ENCODE assay signal across 11 cellular contexts in the genomic region with DNA sequence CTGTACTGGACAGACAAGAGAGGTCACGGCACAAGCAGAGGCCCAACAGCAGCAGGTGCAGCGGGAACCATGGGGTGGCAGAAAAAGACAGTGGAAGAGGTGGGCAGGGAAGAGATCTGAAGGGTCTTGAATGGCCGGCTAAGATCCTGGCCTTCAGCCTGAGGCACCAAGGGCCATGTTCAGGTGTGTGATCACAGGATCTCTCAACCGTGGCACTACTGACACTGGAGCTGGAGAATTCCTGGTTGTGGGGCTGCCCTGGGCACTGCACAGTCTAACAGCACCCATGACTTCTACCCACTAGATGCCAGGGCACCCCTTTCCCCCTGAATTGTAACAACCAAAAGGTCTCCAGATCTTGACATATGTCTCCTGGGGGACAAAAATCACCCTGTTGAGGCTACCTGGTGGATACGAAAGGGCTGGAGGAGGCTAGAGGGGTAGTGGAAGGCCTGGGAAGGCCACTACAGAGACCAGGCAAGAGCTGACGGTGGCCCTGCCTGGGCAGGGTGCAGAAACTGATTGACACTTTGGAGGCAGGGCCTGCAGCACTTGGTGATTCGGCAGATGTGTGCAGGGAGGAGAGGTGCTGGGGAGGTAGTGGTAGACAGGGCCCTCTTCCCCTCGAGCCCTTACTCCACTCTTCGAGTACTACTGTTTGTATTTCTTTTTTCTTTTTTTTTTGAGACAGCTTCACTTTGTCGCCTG. TPM values are rescaled to one million over a fixed set of nuclear protein-coding genes. Genes with fewer than 3 reads are reported as not detected.
A peak's percentile ranks its signal among the peaks of the same experiment; 100 is the strongest.
DNase-seq lines count a peak whose midpoint lies in the region; ATAC-seq, FAIRE-seq and TF ChIP-seq lines count a peak whose summit lies in the region.
"Had no signal": no experiment of that assay in that cellular context is flagged by ENCODE, and none has a peak within 500 bp of the region (broad histone marks: within the 10 kb centered on the region; RNA-seq: fewer than 3 reads in every experiment).

No MANE protein-coding gene starts in this region.

- CTCF ChIA-PET in GM12878 (lab: Yijun Ruan, JAX) = no interaction called here

- H3K4me3 ChIP-seq in GM12878 (no peak overlapping the region), tibial nerve (no peak overlapping the region), body of pancreas (no peak overlapping the region)

- no peak for DNase-seq in activated naive CD4-positive, alpha-beta T cell treated with anti-CD3 and anti-CD28 coated beads, Interleukin-2, amount 50 U/mL, for 72 hours (ENCODE audit: low spot score in 2 of 2)
- no peak for DNase-seq in activated naive CD4-positive, alpha-beta T cell treated with Interleukin-2 at 50 U/mL for 16 hours
- no peak for DNase-seq in GM12878 (ENCODE audit: low read depth, low spot score)
- no peak for DNase-seq in mesothelial cell of epicardium (ENCODE audit: low spot score in 2 of 2, unreplicated experiment in 2 of 2)
- no peak for DNase-seq in tibial nerve (ENCODE audit: low spot score in 2 of 2)
- no peak for DNase-seq in AML-193 (lab: John Stamatoyannopoulos, UW)
- no peak for DNase-seq in body of pancreas
- DNase-seq: activated T-cell treated with anti-CD3 and anti-CD28 coated beads for 4 hours had no signal

- POLR2A ChIA-PET in GM12878 (lab: Charles Lee) = no interaction called here

- H3K27ac ChIP-seq in GM12878 (ENCODE audit: control insufficient read depth, insufficient read depth) (0 out of 2 replicates have a peak overlapping the region, but pooled peaks have one; percentile 41), tibial nerve (peak overlapping the region in 3 of 4 donors; percentile 29 to 100 (median 99)), body of pancreas (peak overlapping the region in 2 of 4 donors; percentile 26 to 51)

- no peak for TF ChIP-seq RAD21 in GM12878 (IDR thresholded peaks at IDR 0.05; ENCODE audit: insufficient read depth, low read depth, low read length)

- in situ Hi-C loops in GM12878 (cut with MboI) = no loop called here

- H3K9ac ChIP-seq in GM12878 (ENCODE audit: control insufficient read depth, insufficient read depth, low read length) = no peak overlapping the region

- H3K27me3 ChIP-seq in GM12878 (replicated peaks in 1 of 2; ENCODE audit: control insufficient read depth in 2 of 2, insufficient read depth in 2 of 2, low read length in 1 of 2) = no peaks in the 10 kb centered on the region
- H3K27me3 ChIP-seq in tibial nerve = no peaks in the 10 kb centered on the region
- no peaks in the 10 kb centered on the region for H3K27me3 ChIP-seq in body of pancreas

- intact Hi-C loops in GM12878 (cut with micrococcal nuclease; ENCODE audit: unreplicated experiment) (loop anchor here (5.0 kb wide), 3 partner anchors 43 to 147 kb away; no protein-coding TSS in a partner anchor), body of pancreas (cut with DNase I) (no loop called here)

- H3K79me2 ChIP-seq in GM12878 (ENCODE audit: control insufficient read depth, insufficient read depth, low read length) = peaks cover 76% of the 10 kb centered on the region

- H3K36me3 ChIP-seq in GM12878 (ENCODE audit: control insufficient read depth in 2 of 2, insufficient read depth in 2 of 2, low read length in 1 of 2) (peaks cover 12 to 24% of the 10 kb centered on the region in 2 experiments; a peak in 3 of 4 replicates), tibial nerve (peaks cover 0 to 24% (median 0%) of the 10 kb centered on the region in 3 donors), body of pancreas (replicated peaks in 1 of 2; ENCODE audit: insufficient read depth in 1 of 2, low read depth in 2 of 2) (peaks cover 0 to 2% of the 10 kb centered on the region in 2 donors)

- no peak overlapping the region for H3K4me3 Mint-ChIP-seq in mesothelial cell of epicardium
- H3K4me3 Mint-ChIP-seq: central memory CD8-positive, alpha-beta T cell had no signal

- no peak for TF ChIP-seq EP300 in GM12878 (IDR thresholded peaks at IDR 0.05; ENCODE audit: borderline replicate concordance in 1 of 2, control insufficient read depth in 1 of 2, low read depth in 2 of 2, low read length in 2 of 2)
- no peak for TF ChIP-seq EP300 in tibial nerve (IDR thresholded peaks at IDR 0.05)

- H3K27ac Mint-ChIP-seq in activated naive CD4-positive, alpha-beta T cell treated with anti-CD3 and anti-CD28 coated beads, Interleukin-2, amount 50 U/mL, for 72 hours = peak overlapping the region; percentile 14 to 70
- peak overlapping the region; percentile 4 for H3K27ac Mint-ChIP-seq in mesothelial cell of epicardium

- FAIRE-seq in GM12878 (lab: Jason Lieb, UNC) = no peak

- no peaks in the 10 kb centered on the region for H3K9me3 Mint-ChIP-seq in activated naive CD4-positive, alpha-beta T cell treated with anti-CD3 and anti-CD28 coated beads, Interleukin-2, amount 50 U/mL, for 72 hours
- H3K9me3 Mint-ChIP-seq in mesothelial cell of epicardium = no peaks in the 10 kb centered on the region
- H3K9me3 Mint-ChIP-seq: central memory CD8-positive, alpha-beta T cell had no signal

- RAD21 ChIA-PET in GM12878 (lab: Charles Lee; ENCODE audit: unreplicated experiment) = interaction anchor here (1.0 kb wide), 1 partner anchor 47 kb away, joined by 3 read pairs; no protein-coding TSS in a partner anchor

- H3K36me3 Mint-ChIP-seq in activated naive CD4-positive, alpha-beta T cell treated with anti-CD3 and anti-CD28 coated beads, Interleukin-2, amount 50 U/mL, for 72 hours = peaks cover 0 to 20% of the 10 kb centered on the region in 2 donors
- H3K36me3 Mint-ChIP-seq in mesothelial cell of epicardium = peaks cover 14% of the 10 kb centered on the region

- ATAC-seq in activated naive CD4-positive, alpha-beta T cell treated with anti-CD3 and anti-CD28 coated beads, Interleukin-2, amount 50 U/mL, for 72 hours = no peak
- no peak for ATAC-seq in GM12878
- no peak for ATAC-seq in GM21367 (IDR thresholded peaks at IDR 0.05; ENCODE audit: unreplicated experiment)
- no peak for ATAC-seq in body of pancreas
- ATAC-seq: Panc1 had no signal

- no peak overlapping the region for H2AFZ ChIP-seq in GM12878 (ENCODE audit: control insufficient read depth, low read depth, low read length)

- H3K27me3 Mint-ChIP-seq in mesothelial cell of epicardium (ENCODE audit: low read depth) = no peaks in the 10 kb centered on the region
- H3K27me3 Mint-ChIP-seq: central memory CD8-positive, alpha-beta T cell had no signal

- H3K9me3 ChIP-seq in GM12878 (replicated peaks; ENCODE audit: control insufficient read depth, insufficient read depth, low read length) = no peaks in the 10 kb centered on the region
- no peaks in the 10 kb centered on the region for H3K9me3 ChIP-seq in tibial nerve
- no peaks in the 10 kb centered on the region for H3K9me3 ChIP-seq in body of pancreas

- TF ChIP-seq CTCF in GM12878 (IDR thresholded peaks at IDR 0.05 in 2 of 3, conservative IDR thresholded peaks at IDR 0.05 in 1 of 3; ENCODE audit: control insufficient read depth in 2 of 3, extremely low read depth in 1 of 3, insufficient read depth in 1 of 3, low read depth in 3 of 3, low read length in 3 of 3) = no peak
- TF ChIP-seq CTCF in mesothelial cell of epicardium (IDR thresholded peaks at IDR 0.05; ENCODE audit: unreplicated experiment) = no peak
- TF ChIP-seq CTCF in tibial nerve (IDR thresholded peaks at IDR 0.05) = no peak
- TF ChIP-seq CTCF in body of pancreas (IDR thresholded peaks at IDR 0.05) = no peak

- no peak for TF ChIP-seq POLR2A in GM12878 (IDR thresholded peaks at IDR 0.05; ENCODE audit: low read depth, low read length)
- TF ChIP-seq POLR2A in tibial nerve (IDR thresholded peaks at IDR 0.05) = no peak
- no peak for TF ChIP-seq POLR2A in body of pancreas (IDR thresholded peaks at IDR 0.05)

- SMC1A ChIA-PET in GM12878 (lab: Charles Lee; ENCODE audit: uncharacterized antibody, unreplicated experiment) = no interaction called here

- H4K20me1 ChIP-seq in GM12878 (ENCODE audit: control insufficient read depth, insufficient read depth) = no peaks in the 10 kb centered on the region

- 90% methylated on average over 9 of the region's 10 CpGs for WGBS in GM12878 (ENCODE audit: insufficient coverage, insufficient replicate concordance, low lambda C conversion rate, missing lambda C conversion rate)
- 67 to 69% methylated on average over 9 to 10 of the region's 10 CpGs for WGBS in tibial nerve, 2 donors
- 76% methylated on average over 9 to 10 of the region's 10 CpGs for WGBS in body of pancreas, 2 donors

- no TSS peak for BruUV-seq in GM12878 (replicated peaks; lab: Mats Ljungman, UMichigan)

- no peak overlapping the region; the same call in 1 of the 2 replicates for H3K4me2 ChIP-seq in GM12878 (ENCODE audit: control insufficient read depth, insufficient read depth)

- peaks cover 41% of the 10 kb centered on the region for H3K4me1 Mint-ChIP-seq in mesothelial cell of epicardium

- H3K4me1 ChIP-seq in GM12878 (ENCODE audit: control insufficient read depth, insufficient read depth, low read length) (peaks cover 70% of the 10 kb centered on the region), tibial nerve (peaks cover 3 to 100% (median 75%) of the 10 kb centered on the region in 4 donors), body of pancreas (peaks cover 55% of the 10 kb centered on the region)

RNA-seq across cellular contexts. Expression of a gene that starts 8.3 kb away (rescaled TPM):
- 100 to 1,000 TPM in 1 of 2 donors, 10 to 100 TPM in 1; 99.6 to 110 TPM for total RNA-seq in activated naive CD4-positive, alpha-beta T cell treated with anti-CD3 and anti-CD28 coated beads, Interleukin-2, amount 50 U/mL, for 72 hours
- 185 TPM in 2 replicates for total RNA-seq in GM12878 (2013; cell fraction: nucleolus; rRNA removed)
- total RNA-seq in GM12878 (2014; rRNA removed) = 78.7 and 88.5 TPM in 2 replicates
- total RNA-seq in GM12878 (2014; rRNA removed; fragmentation: Illumina TruSeq; extraction: Trizol) = 48.3 and 51.6 TPM in 2 replicates
- 89.9 and 98.8 TPM in 2 replicates for total RNA-seq in GM12878 (2021)
- polyA plus RNA-seq in GM12878 (2011; ENCODE audit: low read depth) = 28.7 TPM
- 47.6 and 79.5 TPM in 2 replicates for polyA plus RNA-seq in GM12878 (2011; rRNA removed)
- 90.3 and 119 TPM in 2 replicates for polyA plus RNA-seq in GM12878 (2011; cell fraction: cytosol; rRNA removed)
- polyA plus RNA-seq in GM12878 (2011; cell fraction: nucleus; rRNA removed) = 145 and 172 TPM in 2 replicates
- 56.9 and 63.0 TPM in 2 replicates for polyA plus RNA-seq in GM12878 (2012)
- polyA plus RNA-seq in GM12878 (2014; fragmentation: Illumina TruSeq; extraction: Trizol) = 52.4 and 78.3 TPM in 2 replicates
- 10 to 100 TPM in 1 of 2 experiments, 1 to 10 TPM in 1; 5.9 to 12.6 TPM for polyA plus RNA-seq in GM12878 (2014; fragmentation: Nextera tagmentation; extraction: Ambion mirVana)
- polyA plus RNA-seq in GM12878 (2014; rRNA removed) = 103 and 107 TPM in 2 replicates
- 10 to 100 TPM; 17.3 to 18.5 TPM for polyA plus RNA-seq in GM12878 (2016; fragmentation: Nextera tagmentation; extraction: Ambion mirVana)
- polyA minus RNA-seq in GM12878 (2011; rRNA and poly(A)+ RNA removed) = 56.9 and 94.5 TPM in 2 replicates
- 34.5 and 38.5 TPM in 2 replicates for polyA minus RNA-seq in GM12878 (2011; cell fraction: cytosol; rRNA and poly(A)+ RNA removed)
- 28.9 and 42.1 TPM in 2 replicates for polyA minus RNA-seq in GM12878 (2011; cell fraction: nucleus; rRNA and poly(A)+ RNA removed)
- total RNA-seq in mesothelial cell of epicardium = 261 to 264 TPM (median 261 TPM) in 3 replicates
- 100 to 1,000 TPM; 122 to 235 (median 164) TPM for total RNA-seq in tibial nerve
- 100 to 1,000 TPM in 1 of 2 donors, 10 to 100 TPM in 1; 63.3 to 172 TPM for total RNA-seq in body of pancreas

RNA-seq across cellular contexts. Expression of a gene that starts 36.1 kb away (rescaled TPM):
- total RNA-seq in activated naive CD4-positive, alpha-beta T cell treated with anti-CD3 and anti-CD28 coated beads, Interleukin-2, amount 50 U/mL, for 72 hours = 10 to 100 TPM; 21.4 to 22.0 TPM
- total RNA-seq in GM12878 (2013; cell fraction: nucleolus; rRNA removed) = 13.7 and 14.0 TPM in 2 replicates
- total RNA-seq in GM12878 (2014; rRNA removed) (4.7 and 5.8 TPM in 2 replicates), GM12878 (2014; rRNA removed; fragmentation: Illumina TruSeq; extraction: Trizol) (4.2 and 5.0 TPM in 2 replicates), GM12878 (2021) (19.5 and 22.4 TPM in 2 replicates), mesothelial cell of epicardium (61.4 to 64.0 TPM (median 62.8 TPM) in 3 replicates), tibial nerve (100 to 1,000 TPM in 1 of 4 donors, 10 to 100 TPM in 3; 61.1 to 138 (median 72.0) TPM), body of pancreas (10 to 100 TPM; 28.7 to 31.4 TPM)
- polyA plus RNA-seq in GM12878 (2011; ENCODE audit: low read depth) = 4.2 TPM
- polyA plus RNA-seq in GM12878 (2011; rRNA removed) (2.0 and 3.6 TPM in 2 replicates), GM12878 (2014; fragmentation: Illumina TruSeq; extraction: Trizol) (9.8 and 10.0 TPM in 2 replicates), GM12878 (2014; fragmentation: Nextera tagmentation; extraction: Ambion mirVana) (1 to 10 TPM in 1 of 2 experiments, under 1 TPM in 1; 0.56 to 1.0 TPM), GM12878 (2014; rRNA removed) (14.7 and 15.7 TPM in 2 replicates), GM12878 (2016; fragmentation: Nextera tagmentation; extraction: Ambion mirVana) (10 to 100 TPM; 16.1 to 17.1 TPM)
- polyA plus RNA-seq in GM12878 (2011; cell fraction: cytosol; rRNA removed) = 4.5 and 5.4 TPM in 2 replicates
- polyA plus RNA-seq in GM12878 (2011; cell fraction: nucleus; rRNA removed) = 9.4 and 12.5 TPM in 2 replicates
- polyA plus RNA-seq in GM12878 (2012) = 10.0 and 10.7 TPM in 2 replicates
- 5.0 and 5.3 TPM in 2 replicates for polyA minus RNA-seq in GM12878 (2011; rRNA and poly(A)+ RNA removed)
- 3.6 and 4.7 TPM in 2 replicates for polyA minus RNA-seq in GM12878 (2011; cell fraction: cytosol; rRNA and poly(A)+ RNA removed)
- 2.9 and 4.6 TPM in 2 replicates for polyA minus RNA-seq in GM12878 (2011; cell fraction: nucleus; rRNA and poly(A)+ RNA removed)
